Comparison of ENCODE assay signal across 11 cellular contexts in genomic region chr19:49491030-49491803, GRCh38. TPM values are rescaled to one million over a fixed set of nuclear protein-coding genes. Genes with fewer than 3 reads are reported as not detected.
DNase-seq lines count a peak whose midpoint lies in the region; ATAC-seq and TF ChIP-seq lines count a peak whose summit lies in the region.
"Had no signal": no experiment of that assay in that cellular context is flagged by ENCODE, and none has a peak within 500 bp of the region (broad histone marks: within the 10 kb centered on the region; RNA-seq: fewer than 3 reads in every experiment).

No MANE protein-coding gene starts in this region.

- ATAC-seq in central memory CD8-positive, alpha-beta T cell (replicated peaks; ENCODE audit: extremely low read depth, poor library complexity, severe bottlenecking) = no peak
- no peak for ATAC-seq in stimulated activated effector memory CD8-positive, alpha-beta T cell treated with anti-CD3 and anti-CD28 coated beads, Interleukin-12 subunit alpha, Interleukin-12 subunit beta, amount 100 ng/mL, for 72 hours
- ATAC-seq in HG03135 (IDR thresholded peaks at IDR 0.05; ENCODE audit: unreplicated experiment) (no peak), HG03139 (IDR thresholded peaks at IDR 0.05; ENCODE audit: unreplicated experiment) (no peak), upper lobe of left lung (ENCODE audit: low FRiP score in 2 of 2) (no peak)

- H3K27ac ChIP-seq in upper lobe of left lung = no peak overlapping the region

- peaks cover 8% of the 10 kb centered on the region for H3K27me3 Mint-ChIP-seq in activated naive CD4-positive, alpha-beta T cell treated with anti-CD3 and anti-CD28 coated beads, Interleukin-2, amount 10 ng/mL, durations not matched to agents 7 days and 5 days
- H3K27me3 Mint-ChIP-seq in central memory CD8-positive, alpha-beta T cell = no peaks in the 10 kb centered on the region

- H3K9me3 ChIP-seq in upper lobe of left lung = no peaks in the 10 kb centered on the region

- no peak for TF ChIP-seq EP300 in upper lobe of left lung (IDR thresholded peaks at IDR 0.05)

- no peak for DNase-seq in activated naive CD4-positive, alpha-beta T cell treated with anti-CD3 and anti-CD28 coated beads, Interleukin-2, amount 10 ng/mL, durations not matched to agents 7 days and 5 days
- DNase-seq in activated naive CD4-positive, alpha-beta T cell treated with anti-CD3 and anti-CD28 coated beads, Interleukin-2, amount 50 U/mL, for 16 hours = no peak
- DNase-seq in NB4 (ENCODE audit: low read depth) (no peak), upper lobe of left lung (no peak)
- DNase-seq in central memory CD8-positive, alpha-beta T cell (ENCODE audit: low spot score in 2 of 2) = no peak
- no peak for DNase-seq in stimulated activated effector memory CD8-positive, alpha-beta T cell treated with anti-CD3 and anti-CD28 coated beads, Interleukin-12 subunit alpha, Interleukin-12 subunit beta, amount 100 ng/mL, for 72 hours (ENCODE audit: low spot score in 2 of 2)
- DNase-seq: dorsolateral prefrontal cortex, NCI-H2029 treated with DMSO at 0.1 percent for 48 hours, SHP77 treated with DMSO at 0.1 percent for 48 hours had no signal

- CTCF ChIA-PET in activated naive CD4-positive, alpha-beta T cell treated with anti-CD3 and anti-CD28 coated beads, Interleukin-2, amount 10 ng/mL, durations not matched to agents 7 days and 5 days (lab: Charles Lee) = no interaction called here

- TF ChIP-seq CTCF in NB4 (IDR thresholded peaks at IDR 0.05; ENCODE audit: low read depth, low read length) = no peak
- TF ChIP-seq CTCF in upper lobe of left lung (IDR thresholded peaks at IDR 0.05) = no peak

- H3K4me3 Mint-ChIP-seq in activated naive CD4-positive, alpha-beta T cell treated with anti-CD3 and anti-CD28 coated beads, Interleukin-2, amount 10 ng/mL, durations not matched to agents 7 days and 5 days = peak overlapping the region; percentile 100
- peak overlapping the region; percentile 95 for H3K4me3 Mint-ChIP-seq in central memory CD8-positive, alpha-beta T cell
- peak overlapping the region; percentile 93 for H3K4me3 Mint-ChIP-seq in stimulated activated effector memory CD8-positive, alpha-beta T cell treated with anti-CD3 and anti-CD28 coated beads, Interleukin-12 subunit alpha, Interleukin-12 subunit beta, amount 100 ng/mL, for 72 hours

- no peaks in the 10 kb centered on the region for H3K9me3 Mint-ChIP-seq in activated naive CD4-positive, alpha-beta T cell treated with anti-CD3 and anti-CD28 coated beads, Interleukin-2, amount 10 ng/mL, durations not matched to agents 7 days and 5 days
- H3K9me3 Mint-ChIP-seq in central memory CD8-positive, alpha-beta T cell = no peaks in the 10 kb centered on the region
- no peaks in the 10 kb centered on the region for H3K9me3 Mint-ChIP-seq in stimulated activated effector memory CD8-positive, alpha-beta T cell treated with anti-CD3 and anti-CD28 coated beads, Interleukin-12 subunit alpha, Interleukin-12 subunit beta, amount 100 ng/mL, for 72 hours

- peak overlapping the region; percentile 60 for H3K27ac Mint-ChIP-seq in activated naive CD4-positive, alpha-beta T cell treated with anti-CD3 and anti-CD28 coated beads, Interleukin-2, amount 10 ng/mL, durations not matched to agents 7 days and 5 days
- H3K27ac Mint-ChIP-seq in central memory CD8-positive, alpha-beta T cell (ENCODE audit: low read depth) = peak overlapping the region; percentile 94
- peak overlapping the region; percentile 100 for H3K27ac Mint-ChIP-seq in stimulated activated effector memory CD8-positive, alpha-beta T cell treated with anti-CD3 and anti-CD28 coated beads, Interleukin-12 subunit alpha, Interleukin-12 subunit beta, amount 100 ng/mL, for 72 hours

- H3K4me1 Mint-ChIP-seq in activated naive CD4-positive, alpha-beta T cell treated with anti-CD3 and anti-CD28 coated beads, Interleukin-2, amount 10 ng/mL, durations not matched to agents 7 days and 5 days = peaks cover 61% of the 10 kb centered on the region
- H3K4me1 Mint-ChIP-seq in central memory CD8-positive, alpha-beta T cell = peaks cover 70% of the 10 kb centered on the region
- peaks cover 73% of the 10 kb centered on the region for H3K4me1 Mint-ChIP-seq in stimulated activated effector memory CD8-positive, alpha-beta T cell treated with anti-CD3 and anti-CD28 coated beads, Interleukin-12 subunit alpha, Interleukin-12 subunit beta, amount 100 ng/mL, for 72 hours

- H3K4me1 ChIP-seq in upper lobe of left lung = peaks cover 27 to 39% (median 32%) of the 10 kb centered on the region in 4 donors

- peaks cover 30 to 47% (median 41%) of the 10 kb centered on the region in 4 donors for H3K36me3 ChIP-seq in upper lobe of left lung

- no peak for TF ChIP-seq POLR2A in NB4 (IDR thresholded peaks at IDR 0.05; ENCODE audit: extremely low read depth, insufficient read length)
- TF ChIP-seq POLR2A in upper lobe of left lung (IDR thresholded peaks at IDR 0.05) = no peak

- H3K4me3 ChIP-seq in NB4 (ENCODE audit: low read depth, low read length) (peak overlapping the region; percentile 21), upper lobe of left lung (no peak overlapping the region)

- 82 to 84% methylated on average over 10 to 17 of the region's 17 CpGs for WGBS in upper lobe of left lung, 2 donors

- peaks cover 69% of the 10 kb centered on the region for H3K36me3 Mint-ChIP-seq in activated naive CD4-positive, alpha-beta T cell treated with anti-CD3 and anti-CD28 coated beads, Interleukin-2, amount 10 ng/mL, durations not matched to agents 7 days and 5 days
- peaks cover 81% of the 10 kb centered on the region for H3K36me3 Mint-ChIP-seq in central memory CD8-positive, alpha-beta T cell (ENCODE audit: insufficient read depth)
- H3K36me3 Mint-ChIP-seq in stimulated activated effector memory CD8-positive, alpha-beta T cell treated with anti-CD3 and anti-CD28 coated beads, Interleukin-12 subunit alpha, Interleukin-12 subunit beta, amount 100 ng/mL, for 72 hours = peaks cover 92% of the 10 kb centered on the region

- H3K27me3 ChIP-seq in upper lobe of left lung = no peaks in the 10 kb centered on the region
- H3K27me3 ChIP-seq: dorsolateral prefrontal cortex had no signal

RNA-seq across cellular contexts. Expression of gene RPL13A, which starts 3.8 kb away (rescaled TPM):
- total RNA-seq in upper lobe of left lung = 1,000 to 10,000 TPM in 4 of 6 donors, 100 to 1,000 TPM in 2; 974 to 2,595 (median 1,696) TPM

RNA-seq across cellular contexts. Expression of gene RPS11, which starts 5.0 kb away (rescaled TPM):
- 1,000 to 10,000 TPM; 1,447 to 3,855 (median 1,708) TPM for total RNA-seq in upper lobe of left lung

RNA-seq across cellular contexts. Expression of gene FLT3LG, which starts 17.2 kb away (rescaled TPM):
- total RNA-seq in upper lobe of left lung = 10 to 100 TPM in 3 of 6 donors, 1 to 10 TPM in 3; 4.3 to 19.9 (median 9.9) TPM

RNA-seq across cellular contexts. Expression of gene FCGRT, which starts 21.2 kb away (rescaled TPM):
- 100 to 1,000 TPM; 175 to 466 (median 328) TPM for total RNA-seq in upper lobe of left lung

RNA-seq across cellular contexts. Expression of gene RCN3, which starts 36.6 kb away (rescaled TPM):
- 10 to 100 TPM in 5 of 6 donors, 1 to 10 TPM in 1; 5.9 to 82.8 (median 26.6) TPM for total RNA-seq in upper lobe of left lung
